Comparison of ENCODE assay signal across 31 cellular contexts in the genomic region with DNA sequence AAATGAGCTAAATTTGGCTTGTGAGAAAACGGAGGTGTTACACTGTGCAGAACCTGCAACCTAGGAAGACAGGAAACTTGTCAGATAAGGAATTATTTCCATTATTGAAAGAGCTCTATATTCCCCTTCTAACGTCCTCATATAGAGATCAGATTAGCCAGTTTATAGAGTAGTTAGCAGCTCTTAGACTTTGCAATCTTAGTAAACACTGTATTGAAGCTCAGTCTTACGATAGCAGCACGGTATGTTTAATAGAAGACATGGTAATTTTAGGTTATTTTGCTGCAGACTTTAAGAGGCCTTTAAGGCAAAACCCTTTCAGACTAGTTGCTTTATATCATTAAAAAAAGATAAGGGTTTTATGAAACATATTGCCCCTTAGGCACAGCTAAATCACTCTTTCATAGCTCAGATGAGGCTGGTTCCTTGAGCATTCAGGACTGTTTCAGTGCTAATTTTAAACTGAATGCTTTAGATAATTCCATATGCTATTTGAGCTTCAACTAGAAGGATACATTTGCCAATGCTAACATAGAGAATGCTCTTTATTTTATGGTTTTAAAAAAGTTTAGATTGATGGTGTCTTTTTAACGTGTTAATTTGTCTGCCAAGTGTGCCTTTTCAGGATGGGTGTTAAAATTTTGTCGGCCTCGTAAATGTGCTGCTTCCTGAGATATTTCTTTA.
"Had no signal": no experiment of that assay in that cellular context is flagged by ENCODE, and none has a peak within 500 bp of the region (broad histone marks: within the 10 kb centered on the region; RNA-seq: fewer than 3 reads in every experiment).

No MANE protein-coding gene starts in this region.

- ATAC-seq: activated CD4-positive, CD25-positive, alpha-beta regulatory T cell treated with anti-CD3 and anti-CD28 coated beads, Interleukin-2, amount 50 U/mL, for 24 hours; gastroesophageal sphincter; left colon; naive thymus-derived CD8-positive, alpha-beta T cell; sciatic nerve; stimulated activated effector memory CD8-positive, alpha-beta T cell treated with anti-CD3 and anti-CD28 coated beads, Interleukin-12 subunit alpha, Interleukin-12 subunit beta, amount 100 ng/mL, for 72 hours had no signal

- H3K4me3 Mint-ChIP-seq: activated CD4-positive, alpha-beta memory T cell treated with anti-CD3 and anti-CD28 coated beads, Interleukin-2, amount 10 ng/mL, durations not matched to agents 7 days and 5 days; activated CD4-positive, alpha-beta T cell treated with anti-CD3 and anti-CD28 coated beads, Interleukin-2, amount 10 ng/mL, durations not matched to agents 24 days and 14 days; activated naive CD4-positive, alpha-beta T cell treated with anti-CD3 and anti-CD28 coated beads, Interleukin-2, amount 10 ng/mL, durations not matched to agents 7 days and 5 days; activated naive CD8-positive, alpha-beta T cell treated with anti-CD3 and anti-CD28 coated beads, Interleukin-2, amount 10 ng/mL, durations not matched to agents 7 days and 5 days; activated T-cell treated with anti-CD3 and anti-CD28 coated beads, Interleukin-2, amount 50 U/mL, for 24 hours; brain; memory B cell; naive thymus-derived CD8-positive, alpha-beta T cell; stimulated activated effector memory CD8-positive, alpha-beta T cell treated with anti-CD3 and anti-CD28 coated beads, Interleukin-12 subunit alpha, Interleukin-12 subunit beta, amount 100 ng/mL, for 72 hours; stimulated activated naive CD8-positive, alpha-beta T cell treated with anti-CD3 and anti-CD28 coated beads, Interleukin-15, Interleukin-2, amounts not matched to agents 100 ng/mL and 50 ng/mL, for 24 hours; type B pancreatic cell had no signal

- H3K9me3 Mint-ChIP-seq: activated CD4-positive, alpha-beta T cell treated with anti-CD3 and anti-CD28 coated beads, Interleukin-2, amount 10 ng/mL, durations not matched to agents 24 days and 14 days; activated T-cell treated with anti-CD3 and anti-CD28 coated beads, Interleukin-2, amount 50 U/mL, for 24 hours; brain; memory B cell; type B pancreatic cell had no signal

- H3K36me3 ChIP-seq: ascending aorta, cardiac muscle cell, colonic mucosa, gastroesophageal sphincter, uterus had no signal

- H3K27me3 ChIP-seq: ascending aorta, cardiac muscle cell, colonic mucosa, gastroesophageal sphincter, uterus had no signal

- DNase-seq: activated CD4-positive, alpha-beta memory T cell treated with anti-CD3 and anti-CD28 coated beads, Interleukin-2, amount 10 ng/mL, durations not matched to agents 7 days and 5 days; activated CD4-positive, alpha-beta T cell treated with anti-CD3 and anti-CD28 coated beads, Interleukin-2, amount 10 ng/mL, durations not matched to agents 24 days and 14 days; activated CD8-positive, alpha-beta memory T cell treated with anti-CD3 and anti-CD28 coated beads, Interleukin-2, amount 50 U/mL, for 48 hours; activated gamma-delta T cell; activated naive CD4-positive, alpha-beta T cell treated with anti-CD3 and anti-CD28 coated beads, Interleukin-2, amount 10 ng/mL, durations not matched to agents 7 days and 5 days; activated naive CD8-positive, alpha-beta T cell treated with anti-CD3 and anti-CD28 coated beads, Interleukin-2, amount 10 ng/mL, durations not matched to agents 7 days and 5 days; activated T-cell treated with anti-CD3 and anti-CD28 coated beads, Interleukin-2, amount 50 U/mL, for 24 hours; cerebellar nuclear complex; colonic mucosa; effector CD8-positive, alpha-beta T cell; hippocampal formation; kidney; left colon; naive thymus-derived CD8-positive, alpha-beta T cell; retina; stimulated activated CD4-positive, alpha-beta T cell treated with anti-CD3 and anti-CD28 coated beads, Interleukin-4, amount 100 ng/mL, for 24 hours; uterus had no signal

- H3K27ac ChIP-seq: ascending aorta, cardiac muscle cell, colonic mucosa, epithelial cell of prostate, gastroesophageal sphincter, skin epidermis, uterus, VCaP had no signal

- H3K27ac Mint-ChIP-seq: activated CD4-positive, alpha-beta memory T cell treated with anti-CD3 and anti-CD28 coated beads, Interleukin-2, amount 10 ng/mL, durations not matched to agents 7 days and 5 days; activated CD4-positive, alpha-beta T cell treated with anti-CD3 and anti-CD28 coated beads, Interleukin-2, amount 10 ng/mL, durations not matched to agents 24 days and 14 days; activated naive CD4-positive, alpha-beta T cell treated with anti-CD3 and anti-CD28 coated beads, Interleukin-2, amount 10 ng/mL, durations not matched to agents 7 days and 5 days; activated naive CD8-positive, alpha-beta T cell treated with anti-CD3 and anti-CD28 coated beads, Interleukin-2, amount 10 ng/mL, durations not matched to agents 7 days and 5 days; activated T-cell treated with anti-CD3 and anti-CD28 coated beads, Interleukin-2, amount 50 U/mL, for 24 hours; memory B cell; naive thymus-derived CD8-positive, alpha-beta T cell; stimulated activated effector memory CD8-positive, alpha-beta T cell treated with anti-CD3 and anti-CD28 coated beads, Interleukin-12 subunit alpha, Interleukin-12 subunit beta, amount 100 ng/mL, for 72 hours; stimulated activated naive CD8-positive, alpha-beta T cell treated with anti-CD3 and anti-CD28 coated beads, Interleukin-15, Interleukin-2, amounts not matched to agents 100 ng/mL and 50 ng/mL, for 24 hours; type B pancreatic cell had no signal

- H3K4me3 ChIP-seq: ascending aorta, cardiac muscle cell, colonic mucosa, gastroesophageal sphincter, skin epidermis, uterus had no signal

- H3K36me3 Mint-ChIP-seq: activated naive CD4-positive, alpha-beta T cell treated with anti-CD3 and anti-CD28 coated beads, Interleukin-2, amount 10 ng/mL, durations not matched to agents 7 days and 5 days; activated naive CD8-positive, alpha-beta T cell treated with anti-CD3 and anti-CD28 coated beads, Interleukin-2, amount 10 ng/mL, durations not matched to agents 7 days and 5 days; brain; memory B cell; naive thymus-derived CD8-positive, alpha-beta T cell; stimulated activated effector memory CD8-positive, alpha-beta T cell treated with anti-CD3 and anti-CD28 coated beads, Interleukin-12 subunit alpha, Interleukin-12 subunit beta, amount 100 ng/mL, for 72 hours; type B pancreatic cell had no signal

- H3K4me1 Mint-ChIP-seq: activated CD4-positive, alpha-beta memory T cell treated with anti-CD3 and anti-CD28 coated beads, Interleukin-2, amount 10 ng/mL, durations not matched to agents 7 days and 5 days; activated CD4-positive, alpha-beta T cell treated with anti-CD3 and anti-CD28 coated beads, Interleukin-2, amount 10 ng/mL, durations not matched to agents 24 days and 14 days; activated naive CD4-positive, alpha-beta T cell treated with anti-CD3 and anti-CD28 coated beads, Interleukin-2, amount 10 ng/mL, durations not matched to agents 7 days and 5 days; activated naive CD8-positive, alpha-beta T cell treated with anti-CD3 and anti-CD28 coated beads, Interleukin-2, amount 10 ng/mL, durations not matched to agents 7 days and 5 days; memory B cell; naive thymus-derived CD8-positive, alpha-beta T cell; stimulated activated effector memory CD8-positive, alpha-beta T cell treated with anti-CD3 and anti-CD28 coated beads, Interleukin-12 subunit alpha, Interleukin-12 subunit beta, amount 100 ng/mL, for 72 hours had no signal

- H3K27me3 Mint-ChIP-seq: activated CD4-positive, alpha-beta memory T cell treated with anti-CD3 and anti-CD28 coated beads, Interleukin-2, amount 10 ng/mL, durations not matched to agents 7 days and 5 days; activated CD4-positive, alpha-beta T cell treated with anti-CD3 and anti-CD28 coated beads, Interleukin-2, amount 10 ng/mL, durations not matched to agents 24 days and 14 days; activated naive CD4-positive, alpha-beta T cell treated with anti-CD3 and anti-CD28 coated beads, Interleukin-2, amount 10 ng/mL, durations not matched to agents 7 days and 5 days; activated naive CD8-positive, alpha-beta T cell treated with anti-CD3 and anti-CD28 coated beads, Interleukin-2, amount 10 ng/mL, durations not matched to agents 7 days and 5 days; activated T-cell treated with anti-CD3 and anti-CD28 coated beads, Interleukin-2, amount 50 U/mL, for 24 hours; brain; naive thymus-derived CD8-positive, alpha-beta T cell; stimulated activated naive CD8-positive, alpha-beta T cell treated with anti-CD3 and anti-CD28 coated beads, Interleukin-15, Interleukin-2, amounts not matched to agents 100 ng/mL and 50 ng/mL, for 24 hours; type B pancreatic cell had no signal

- H3K4me1 ChIP-seq: ascending aorta, colonic mucosa, gastroesophageal sphincter, uterus had no signal

- H3K9me3 ChIP-seq: ascending aorta, colonic mucosa, gastroesophageal sphincter, uterus had no signal

- FAIRE-seq: endometrium, kidney had no signal
